32 cellular contexts compared by ENCODE assay signal in genomic region chr11:63512816-63513215, GRCh38. TPM values are rescaled to one million over a fixed set of nuclear protein-coding genes. Genes with fewer than 3 reads are reported as not detected.
"Had no signal": no experiment of that assay in that cellular context is flagged by ENCODE, and none has a peak within 500 bp of the region (broad histone marks: within the 10 kb centered on the region; RNA-seq: fewer than 3 reads in every experiment).

No MANE protein-coding gene starts in this region.

- H3K4me1 ChIP-seq: Peyer's patch had no signal

- H3K4me3 ChIP-seq: Peyer's patch, SJCRH30, SK-N-MC had no signal

- DNase-seq: Karpas-422, MM.1S, MV-4-11, NCI-H1092, NCI-H1105, NCI-H1417 treated with DMSO at 0.1 percent for 48 hours, NCI-H1436 treated with DMSO at 0.1 percent for 48 hours, NCI-H1694 treated with DMSO at 0.1 percent for 48 hours, NCI-H187 treated with DMSO at 0.1 percent for 48 hours, NCI-H2029, NCI-H2081, NCI-H2171 treated with DMSO at 0.1 percent for 48 hours, NCI-H2227 treated with DMSO at 0.1 percent for 48 hours, NCI-H345, NCI-H446, NCI-H510A treated with DMSO at 0.1 percent for 48 hours, NCI-H524 treated with DMSO at 0.1 percent for 48 hours, NCI-H526 treated with DMSO at 0.1 percent for 48 hours, NCI-H774, Peyer's patch, Right ventricle myocardium superior, RPMI8226, SIG-M5, SJCRH30 had no signal

- ATAC-seq: SK-N-SH treated with all-trans-retinoic acid at 6 μM for 48 hours had no signal

- H3K4me2 ChIP-seq: KMS-11 had no signal

- H3K27ac ChIP-seq: KMS-11, Peyer's patch, SJCRH30, SK-N-MC had no signal

- H3K36me3 ChIP-seq: Peyer's patch, SJCRH30 had no signal

- H3K9me3 ChIP-seq: Peyer's patch, SJCRH30 had no signal

- H3K27me3 ChIP-seq: Peyer's patch, SJCRH30 had no signal

RNA-seq across cellular contexts. Expression of gene LGALS12, which starts 6.9 kb away (rescaled TPM):
- total RNA-seq: LHCN-M2, MCF 10A, NCI-H460, OCI-LY7, SK-MEL-5 had no signal

RNA-seq across cellular contexts. Expression of gene PLAAT5, which starts 21.8 kb away (rescaled TPM):
- total RNA-seq: LHCN-M2, MCF 10A, NCI-H460, OCI-LY7, SK-MEL-5 had no signal

RNA-seq across cellular contexts. Expression of gene PLAAT4, which starts 23.8 kb away (rescaled TPM):
- total RNA-seq: NCI-H460, SK-MEL-5 had no signal

RNA-seq across cellular contexts. Expression of gene PLAAT2, which starts 50.4 kb away (rescaled TPM):
- total RNA-seq: LHCN-M2, NCI-H460, OCI-LY7, SJCRH30, SK-MEL-5 had no signal
